ENCODE assay signal across 1 cellular context in the genomic region with DNA sequence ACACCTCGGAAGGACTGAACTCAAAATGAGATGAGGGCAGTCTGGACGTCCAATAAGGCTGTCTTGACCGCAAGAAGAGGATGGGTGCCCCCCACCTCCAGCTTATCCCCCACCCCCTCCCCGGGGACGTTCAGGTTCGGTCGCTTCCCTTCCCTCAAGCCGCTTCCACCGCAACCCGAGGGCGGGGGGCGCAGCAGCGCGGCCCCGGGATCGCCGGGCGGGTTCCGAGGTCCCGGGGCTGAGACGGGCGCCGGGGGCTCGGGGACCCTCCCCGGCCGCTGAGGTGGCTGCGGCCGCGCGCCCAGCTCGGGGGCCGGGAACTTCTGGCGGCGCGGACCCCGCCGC.
TF ChIP-seq lines count a peak whose summit lies in the region.

No MANE protein-coding gene starts in this region.

TF ChIP-seq in GM12878, 131 proteins besides CTCF, POLR2A, EP300 and RAD21 (continued from another document):
- TF ChIP-seq, protein P1, sequence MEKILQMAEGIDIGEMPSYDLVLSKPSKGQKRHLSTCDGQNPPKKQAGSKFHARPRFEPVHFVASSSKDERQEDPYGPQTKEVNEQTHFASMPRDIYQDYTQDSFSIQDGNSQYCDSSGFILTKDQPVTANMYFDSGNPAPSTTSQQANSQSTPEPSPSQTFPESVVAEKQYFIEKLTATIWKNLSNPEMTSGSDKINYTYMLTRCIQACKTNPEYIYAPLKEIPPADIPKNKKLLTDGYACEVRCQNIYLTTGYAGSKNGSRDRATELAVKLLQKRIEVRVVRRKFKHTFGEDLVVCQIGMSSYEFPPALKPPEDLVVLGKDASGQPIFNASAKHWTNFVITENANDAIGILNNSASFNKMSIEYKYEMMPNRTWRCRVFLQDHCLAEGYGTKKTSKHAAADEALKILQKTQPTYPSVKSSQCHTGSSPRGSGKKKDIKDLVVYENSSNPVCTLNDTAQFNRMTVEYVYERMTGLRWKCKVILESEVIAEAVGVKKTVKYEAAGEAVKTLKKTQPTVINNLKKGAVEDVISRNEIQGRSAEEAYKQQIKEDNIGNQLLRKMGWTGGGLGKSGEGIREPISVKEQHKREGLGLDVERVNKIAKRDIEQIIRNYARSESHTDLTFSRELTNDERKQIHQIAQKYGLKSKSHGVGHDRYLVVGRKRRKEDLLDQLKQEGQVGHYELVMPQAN (conservative IDR thresholded peaks at IDR 0.05) = peak; percentile 21
- peak; percentile 66 for TF ChIP-seq LARP7 (IDR thresholded peaks at IDR 0.05)
- TF ChIP-seq MEF2B (IDR thresholded peaks at IDR 0.05; ENCODE audit: partially characterized antibody, poor library complexity, severe bottlenecking) = peak; percentile 15
- no peak for TF ChIP-seq HDGF (IDR thresholded peaks at IDR 0.05)
- peak in 1 of 2 experiments; percentile 63; a peak in 1 of 3 replicates for TF ChIP-seq EGR1 (IDR thresholded peaks at IDR 0.05; ENCODE audit: borderline replicate concordance in 1 of 2, low read depth in 2 of 2, low read length in 2 of 2)
- TF ChIP-seq GATAD2B (conservative IDR thresholded peaks at IDR 0.05; ENCODE audit: low read depth) = peak; percentile 26; the same call in 1 of the 2 replicates
- 0 out of 2 replicates have a peak, but pooled peaks have one; percentile 24 for TF ChIP-seq RUNX3 (IDR thresholded peaks at IDR 0.05; ENCODE audit: low read length)
